Comparison of ENCODE assay signal across 1 cellular context in genomic region chr13:79628463-79628862, GRCh38.
TF ChIP-seq lines count a peak whose summit lies in the region.

No MANE protein-coding gene starts in this region.

TF ChIP-seq in SK-N-SH treated with all-trans-retinoic acid at 6 μM for 48 hours, 23 proteins besides CTCF, POLR2A, EP300 and RAD21 (continued from another document):
- TF ChIP-seq CREB5 (CRISPR knock-in tag; IDR thresholded peaks at IDR 0.05; ENCODE audit: low read depth) (no peak), ZFP3 (CRISPR knock-in tag; IDR thresholded peaks at IDR 0.05) (no peak)
